ENCODE assay signal across 1 cellular context in the genomic region with DNA sequence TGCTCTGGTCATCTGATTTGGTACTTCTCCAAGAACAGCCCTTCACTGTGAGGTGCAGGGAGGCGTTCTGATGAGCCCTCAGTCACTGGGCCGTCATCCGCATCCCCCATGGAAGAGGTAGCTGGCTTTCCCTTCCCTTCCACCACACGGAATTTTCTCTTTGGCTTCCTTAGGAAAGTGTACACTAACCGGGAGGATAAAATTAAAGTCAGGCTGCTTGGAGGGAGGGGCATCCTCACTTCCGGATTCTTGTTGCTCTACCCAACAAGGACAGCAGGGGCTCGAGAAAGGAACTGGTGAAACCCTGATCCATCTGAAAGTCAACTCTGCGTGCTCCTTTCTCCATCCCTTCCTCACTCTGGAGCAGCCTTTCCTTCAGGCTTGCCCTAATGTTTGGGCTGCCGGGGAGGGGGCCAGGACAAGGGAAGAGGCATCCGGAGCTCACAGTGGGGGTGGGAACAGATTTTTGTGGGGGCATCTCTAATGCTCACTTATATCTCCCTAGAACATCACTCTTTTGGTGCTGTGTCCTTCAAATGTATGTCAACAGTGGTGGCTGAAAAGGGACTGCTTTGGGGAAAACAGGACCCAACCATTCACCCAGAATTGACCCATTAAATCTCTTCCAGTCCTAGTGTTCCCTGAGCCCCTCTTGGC.
TF ChIP-seq lines count a peak whose summit lies in the region.

No MANE protein-coding gene starts in this region.

TF ChIP-seq in IMR-90, 13 proteins besides CTCF, POLR2A, EP300 and RAD21:
- TF ChIP-seq RCOR1 (IDR thresholded peaks at IDR 0.05; ENCODE audit: insufficient replicate concordance, low read length) (no peak), MAZ (IDR thresholded peaks at IDR 0.05; ENCODE audit: borderline replicate concordance, low read depth, low read length) (no peak), MXI1 (IDR thresholded peaks at IDR 0.05; ENCODE audit: borderline replicate concordance, low read depth, low read length) (no peak), USF2 (IDR thresholded peaks at IDR 0.05; ENCODE audit: low read depth, low read length) (no peak), CEBPB (IDR thresholded peaks at IDR 0.05; ENCODE audit: low read depth, low read length) (no peak), BHLHE40 (IDR thresholded peaks at IDR 0.05; ENCODE audit: low read depth, low read length) (no peak), SMC3 (IDR thresholded peaks at IDR 0.05; ENCODE audit: low read depth, low read length) (no peak), MAFK (IDR thresholded peaks at IDR 0.05; ENCODE audit: low read depth, low read length) (no peak), RFX5 (IDR thresholded peaks at IDR 0.05; ENCODE audit: low read depth, low read length) (no peak), FOS (IDR thresholded peaks at IDR 0.05; ENCODE audit: low read depth, low read length) (no peak), CHD1 (IDR thresholded peaks at IDR 0.05; ENCODE audit: low read depth, low read length) (no peak), NFE2L2 (IDR thresholded peaks at IDR 0.05; ENCODE audit: low read depth, low read length) (no peak)
- TF ChIP-seq, protein P1, sequence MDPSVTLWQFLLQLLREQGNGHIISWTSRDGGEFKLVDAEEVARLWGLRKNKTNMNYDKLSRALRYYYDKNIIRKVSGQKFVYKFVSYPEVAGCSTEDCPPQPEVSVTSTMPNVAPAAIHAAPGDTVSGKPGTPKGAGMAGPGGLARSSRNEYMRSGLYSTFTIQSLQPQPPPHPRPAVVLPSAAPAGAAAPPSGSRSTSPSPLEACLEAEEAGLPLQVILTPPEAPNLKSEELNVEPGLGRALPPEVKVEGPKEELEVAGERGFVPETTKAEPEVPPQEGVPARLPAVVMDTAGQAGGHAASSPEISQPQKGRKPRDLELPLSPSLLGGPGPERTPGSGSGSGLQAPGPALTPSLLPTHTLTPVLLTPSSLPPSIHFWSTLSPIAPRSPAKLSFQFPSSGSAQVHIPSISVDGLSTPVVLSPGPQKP (IDR thresholded peaks at IDR 0.05; ENCODE audit: borderline replicate concordance, low read depth, low read length) = no peak
